17 cellular contexts compared by ENCODE assay signal in the genomic region with DNA sequence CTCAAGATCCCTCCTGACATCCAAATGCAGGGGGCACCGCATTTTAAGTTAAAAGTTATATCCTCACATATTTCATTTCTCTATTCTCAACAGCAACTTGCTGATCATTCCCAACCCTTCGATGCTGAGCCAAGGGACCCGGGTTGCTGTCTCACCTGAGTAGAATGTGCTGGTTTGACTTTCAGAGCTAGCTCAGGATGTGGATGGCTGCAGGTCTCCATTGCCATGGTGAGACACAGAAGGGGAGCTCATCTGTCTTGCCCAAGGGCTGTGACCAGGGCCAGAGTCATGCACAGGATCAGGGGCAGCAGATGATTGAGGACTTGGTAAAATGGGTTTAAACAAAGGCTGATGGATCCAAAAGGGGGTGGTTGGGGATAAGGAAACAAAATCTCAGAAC.
"Had no signal": no experiment of that assay in that cellular context is flagged by ENCODE, and none has a peak within 500 bp of the region (broad histone marks: within the 10 kb centered on the region; RNA-seq: fewer than 3 reads in every experiment).

No MANE protein-coding gene starts in this region.

- DNase-seq: dermis blood vessel endothelial cell; dorsolateral prefrontal cortex; effector CD4-positive, alpha-beta T cell; effector memory CD4-positive, alpha-beta T cell; foreskin keratinocyte; heart left ventricle; hypothalamus; immature natural killer cell; islet precursor cell; kidney; kidney glomerular epithelial cell; left lung; left ventricle myocardium superior; lower lobe of right lung; mesenchymal stem cell; mucosa of descending colon; naive B cell had no signal
